10 cellular contexts compared by ENCODE assay signal in the genomic region with DNA sequence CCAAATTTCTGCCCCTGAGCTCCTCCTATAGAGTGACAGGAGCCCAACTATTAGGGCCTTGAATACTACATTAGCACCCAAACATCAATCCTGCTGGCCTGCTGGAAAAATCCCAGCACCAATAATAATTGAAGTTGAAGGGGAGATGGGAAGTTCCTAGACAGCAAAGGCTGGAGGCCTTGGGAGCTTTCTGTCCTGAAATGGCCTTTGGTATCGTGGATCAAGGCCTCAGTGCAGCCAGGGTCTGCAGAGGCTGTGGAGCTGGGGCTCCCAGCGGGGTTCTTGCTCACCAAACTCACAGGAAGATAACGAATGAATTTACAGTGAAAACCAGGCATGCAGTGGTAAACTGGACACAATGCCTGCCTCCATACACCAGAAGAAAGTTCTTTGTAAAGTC. TPM values are rescaled to one million over a fixed set of nuclear protein-coding genes. Genes with fewer than 3 reads are reported as not detected.
DNase-seq lines count a peak whose midpoint lies in the region; ATAC-seq lines count a peak whose summit lies in the region.
"Had no signal": no experiment of that assay in that cellular context is flagged by ENCODE, and none has a peak within 500 bp of the region (broad histone marks: within the 10 kb centered on the region; RNA-seq: fewer than 3 reads in every experiment).

No MANE protein-coding gene starts in this region.

- 89% methylated on average over 3 of the region's 3 CpGs for WGBS in mesenchymal stem cell

- H3K27ac Mint-ChIP-seq in activated CD4-positive, alpha-beta T cell treated with anti-CD3 and anti-CD28 coated beads for 36 hours = peak overlapping the region; percentile 89

- H3K36me3 ChIP-seq in mesenchymal stem cell (ENCODE audit: control insufficient read depth in 1 of 2, insufficient read depth in 2 of 2, low read depth in 1 of 2, low read length in 2 of 2) = peaks cover 2 to 11% of the 10 kb centered on the region in 2 experiments

- no peaks in the 10 kb centered on the region for H3K27me3 ChIP-seq in mesenchymal stem cell (ENCODE audit: control insufficient read depth in 1 of 2, insufficient read depth in 1 of 2, low read length in 2 of 2)

- CTCF ChIA-PET in activated CD4-positive, alpha-beta T cell treated with anti-CD3 and anti-CD28 coated beads for 36 hours (lab: Charles Lee) = interaction anchor here (0.5 to 3.7 kb wide), 13 partner anchors 9 to 810 kb away, joined by 3 to 19 read pairs (median 4); a partner anchor contains a TSS

- intact Hi-C loops in activated CD4-positive, alpha-beta T cell treated with anti-CD3 and anti-CD28 coated beads for 36 hours (cut with DNase I, micrococcal nuclease) = no loop called here

- H3K4ac ChIP-seq in mesenchymal stem cell (ENCODE audit: low read depth in 1 of 2, low read length in 2 of 2) = no peak overlapping the region

- H2BK5ac ChIP-seq in mesenchymal stem cell (ENCODE audit: low read depth, low read length, poor library complexity, severe bottlenecking) = no peak overlapping the region

- H3K4me3 Mint-ChIP-seq in activated CD4-positive, alpha-beta T cell treated with anti-CD3 and anti-CD28 coated beads for 36 hours = no peak overlapping the region

- H2BK120ac ChIP-seq in mesenchymal stem cell (ENCODE audit: low read depth, low read length) = no peak overlapping the region

- H3K4me3 ChIP-seq in mesenchymal stem cell (ENCODE audit: insufficient read depth in 1 of 2, low read depth in 1 of 2, low read length in 2 of 2) = no peak overlapping the region

- H3K18ac ChIP-seq in mesenchymal stem cell (ENCODE audit: low read depth in 1 of 2, low read length in 2 of 2) = no peak overlapping the region

- H2BK15ac ChIP-seq in mesenchymal stem cell (ENCODE audit: low read depth, poor library complexity, severe bottlenecking) = no peak overlapping the region

- no peaks in the 10 kb centered on the region for H3K27me3 Mint-ChIP-seq in activated CD4-positive, alpha-beta T cell treated with anti-CD3 and anti-CD28 coated beads for 36 hours

- H2AK5ac ChIP-seq in mesenchymal stem cell (ENCODE audit: low read length, severe bottlenecking) = no peak overlapping the region

- no peak for ATAC-seq in activated CD4-positive, alpha-beta T cell treated with anti-CD3 and anti-CD28 coated beads for 36 hours
- ATAC-seq in HG03139 (IDR thresholded peaks at IDR 0.05; ENCODE audit: unreplicated experiment) = no peak

- POLR2A ChIA-PET in activated CD4-positive, alpha-beta T cell treated with anti-CD3 and anti-CD28 coated beads for 36 hours (lab: Charles Lee) = interaction anchor here (0.5 to 1.4 kb wide), 4 partner anchors 56 to 87 kb away, joined by 3 to 6 read pairs (median 4); a partner anchor contains a TSS

- no peak overlapping the region for H2AFZ ChIP-seq in mesenchymal stem cell (ENCODE audit: low read depth, low read length)

- peak overlapping the region; percentile 48 for H4K8ac ChIP-seq in mesenchymal stem cell (ENCODE audit: low read length)

- no peak overlapping the region for H3K4me2 ChIP-seq in mesenchymal stem cell (ENCODE audit: low read length, poor library complexity, severe bottlenecking)

- no peak for DNase-seq in activated CD4-positive, alpha-beta T cell treated with anti-CD3 and anti-CD28 coated beads for 36 hours
- DNase-seq in activated CD4-positive, alpha-beta T cell treated with anti-CD3 and anti-CD28 coated beads, Interleukin-2, amount 50 U/mL, for 1 hour = no peak
- DNase-seq in mesenchymal stem cell (no peak), superior temporal gyrus (ENCODE audit: extremely low spot score) (peak; percentile 33), Ammon's horn (ENCODE audit: low spot score) (no peak), NCI-H1048 (lab: John Stamatoyannopoulos, UW) (no peak)
- DNase-seq: activated CD4-positive, CD25-positive, alpha-beta regulatory T cell treated with anti-CD3 and anti-CD28 coated beads, Interleukin-2, amount 50 U/mL, for 72 hours; NCI-H526 treated with DMSO at 0.1 percent for 48 hours had no signal

- no peak overlapping the region for H3K14ac ChIP-seq in mesenchymal stem cell (ENCODE audit: low read length in 2 of 2)

- H4K91ac ChIP-seq in mesenchymal stem cell (ENCODE audit: low read length) = no peak overlapping the region

- peak overlapping the region; percentile 65 for H3K27ac ChIP-seq in angular gyrus (ENCODE audit: low read depth, low read length)
- peak overlapping the region; percentile 6 for H3K27ac ChIP-seq in mesenchymal stem cell (ENCODE audit: low read length, poor library complexity, severe bottlenecking)

- H2BK12ac ChIP-seq in mesenchymal stem cell (ENCODE audit: low read length in 2 of 2) = peak overlapping the region in 1 of 2 experiments; percentile 34

- H3K9me3 Mint-ChIP-seq in activated CD4-positive, alpha-beta T cell treated with anti-CD3 and anti-CD28 coated beads for 36 hours (ENCODE audit: low read depth) = no peaks in the 10 kb centered on the region

- H3K36me3 Mint-ChIP-seq in activated CD4-positive, alpha-beta T cell treated with anti-CD3 and anti-CD28 coated beads for 36 hours (ENCODE audit: low read depth) = peaks cover 2% of the 10 kb centered on the region

- peaks cover 26% of the 10 kb centered on the region for H3K4me1 Mint-ChIP-seq in activated CD4-positive, alpha-beta T cell treated with anti-CD3 and anti-CD28 coated beads for 36 hours

- no peak overlapping the region for H3K23ac ChIP-seq in mesenchymal stem cell (ENCODE audit: low read length in 2 of 2)

- H3K9ac ChIP-seq in mesenchymal stem cell (ENCODE audit: low read length) = peak overlapping the region; percentile 68

- H3K79me1 ChIP-seq in mesenchymal stem cell (replicated peaks; ENCODE audit: low read length, poor library complexity, severe bottlenecking) = no peaks in the 10 kb centered on the region

- no peaks in the 10 kb centered on the region for H3K9me3 ChIP-seq in mesenchymal stem cell (ENCODE audit: control insufficient read depth, low read length)

- H3K4me1 ChIP-seq in mesenchymal stem cell (ENCODE audit: control insufficient read depth, insufficient read depth, low read depth, low read length) = peaks cover 30% of the 10 kb centered on the region

RNA-seq across cellular contexts. Expression of a gene that starts 9.2 kb away (rescaled TPM):
- 10 to 100 TPM; 11.2 to 11.8 TPM for total RNA-seq in activated CD4-positive, alpha-beta T cell treated with anti-CD3 and anti-CD28 coated beads for 36 hours
- polyA plus RNA-seq in mesenchymal stem cell (2013, experiment 1 of 2) = 19.9 TPM
- 19.0 TPM for polyA plus RNA-seq in mesenchymal stem cell (2013, experiment 2 of 2)

RNA-seq across cellular contexts. Expression of a gene that starts 47.7 kb away (rescaled TPM):
- total RNA-seq in activated CD4-positive, alpha-beta T cell treated with anti-CD3 and anti-CD28 coated beads for 36 hours = 100 to 1,000 TPM; 632 to 670 TPM
- polyA plus RNA-seq in mesenchymal stem cell (2013, experiment 1 of 2) = 453 TPM
- polyA plus RNA-seq in mesenchymal stem cell (2013, experiment 2 of 2) = 471 TPM

RNA-seq across cellular contexts. Expression of a gene that starts 52.8 kb away (rescaled TPM):
- 10 to 100 TPM; 18.6 to 20.1 TPM for total RNA-seq in activated CD4-positive, alpha-beta T cell treated with anti-CD3 and anti-CD28 coated beads for 36 hours
- 16.7 TPM for polyA plus RNA-seq in mesenchymal stem cell (2013, experiment 1 of 2)
- 15.9 TPM for polyA plus RNA-seq in mesenchymal stem cell (2013, experiment 2 of 2)

RNA-seq across cellular contexts. Expression of a gene that starts 56.5 kb away (rescaled TPM):
- total RNA-seq in activated CD4-positive, alpha-beta T cell treated with anti-CD3 and anti-CD28 coated beads for 36 hours = under 1 TPM in 1 of 2 experiments, not detected in 1; 0.16 TPM
- 0.17 TPM for polyA plus RNA-seq in mesenchymal stem cell (2013, experiment 1 of 2)
- polyA plus RNA-seq in mesenchymal stem cell (2013, experiment 2 of 2) = 0.27 TPM

RNA-seq across cellular contexts. Expression of a gene that starts 56.6 kb away (rescaled TPM):
- 10 to 100 TPM; 70.5 to 77.8 TPM for total RNA-seq in activated CD4-positive, alpha-beta T cell treated with anti-CD3 and anti-CD28 coated beads for 36 hours
- polyA plus RNA-seq in mesenchymal stem cell (2013, experiment 1 of 2) = 88.8 TPM
- polyA plus RNA-seq in mesenchymal stem cell (2013, experiment 2 of 2) = 95.4 TPM
